20 cellular contexts compared by ENCODE assay signal in the genomic region with DNA sequence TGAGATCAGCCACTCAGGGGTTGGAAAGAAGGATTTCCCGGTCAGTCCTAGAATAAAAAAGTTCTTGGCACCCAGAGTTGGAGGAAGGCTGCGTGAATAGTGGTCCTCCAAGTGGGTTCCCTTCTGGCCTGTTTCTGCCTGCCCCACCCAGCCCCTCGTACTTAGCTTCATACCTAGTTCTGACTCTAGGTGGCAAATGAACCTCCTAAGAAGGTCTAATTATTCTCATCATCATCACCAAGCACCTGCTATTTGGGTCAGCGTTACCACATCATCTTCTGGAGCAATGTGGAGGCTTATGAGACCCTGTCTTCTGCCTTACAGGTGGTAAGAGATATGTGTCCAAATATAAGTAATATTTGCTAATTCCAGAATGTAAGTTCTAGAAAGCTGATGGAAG.
"Had no signal": no experiment of that assay in that cellular context is flagged by ENCODE, and none has a peak within 500 bp of the region (broad histone marks: within the 10 kb centered on the region; RNA-seq: fewer than 3 reads in every experiment).

No MANE protein-coding gene starts in this region.

- H3K4me1 Mint-ChIP-seq: nephron; stimulated activated naive B cell treated with anti-CD40 and anti-IgM and Interleukin-4, amounts not matched to agents 10 μg/mL and 1 μg/mL and 100 μg/mL, for 72 hours; stimulated activated naive CD8-positive, alpha-beta T cell treated with anti-CD3 and anti-CD28 coated beads, Interleukin-15, amount 100 ng/mL, for 72 hours had no signal

- H3K9me3 ChIP-seq: gastroesophageal sphincter, neutrophil, psoas muscle, sigmoid colon, testis, transverse colon had no signal

- H3K36me3 Mint-ChIP-seq: stimulated activated naive B cell treated with anti-CD40 and anti-IgM and Interleukin-4, amounts not matched to agents 10 μg/mL and 1 μg/mL and 100 μg/mL, for 72 hours had no signal

- H3K9me3 Mint-ChIP-seq: nephron; stimulated activated naive CD8-positive, alpha-beta T cell treated with anti-CD3 and anti-CD28 coated beads, Interleukin-15, amount 100 ng/mL, for 72 hours had no signal

- H3K27ac ChIP-seq: gastroesophageal sphincter, neutrophil, psoas muscle, sigmoid colon, skin epidermis, testis, transverse colon had no signal

- H3K27ac Mint-ChIP-seq: naive B cell; nephron; stimulated activated naive B cell treated with anti-CD40 and anti-IgM and Interleukin-4, amounts not matched to agents 10 μg/mL and 1 μg/mL and 100 μg/mL, for 72 hours; stimulated activated naive CD8-positive, alpha-beta T cell treated with anti-CD3 and anti-CD28 coated beads, Interleukin-15, amount 100 ng/mL, for 72 hours had no signal

- H3K4me3 ChIP-seq: dorsolateral prefrontal cortex, gastroesophageal sphincter, lung, psoas muscle, sigmoid colon, skin epidermis, testis, transverse colon had no signal

- H3K4me3 Mint-ChIP-seq: naive B cell; nephron; stimulated activated naive B cell treated with anti-CD40 and anti-IgM and Interleukin-4, amounts not matched to agents 10 μg/mL and 1 μg/mL and 100 μg/mL, for 72 hours; stimulated activated naive CD8-positive, alpha-beta T cell treated with anti-CD3 and anti-CD28 coated beads, Interleukin-15, amount 100 ng/mL, for 72 hours had no signal

- DNase-seq: cortex of kidney; dorsolateral prefrontal cortex; effector CD8-positive, alpha-beta T cell; left colon; left ventricle myocardium superior; mesenchymal stem cell; naive B cell; psoas muscle; sigmoid colon; stimulated activated CD4-positive, alpha-beta T cell treated with anti-CD3 and anti-CD28 coated beads, Interleukin-2, amount 100 ng/mL, for 24 hours; stimulated activated CD4-positive, alpha-beta T cell treated with anti-CD3 and anti-CD28 coated beads, Interleukin-4, amount 100 ng/mL, for 4 hours; stimulated activated naive B cell treated with anti-CD40 and anti-IgM and Interleukin-4, amounts not matched to agents 10 μg/mL and 1 μg/mL and 100 μg/mL, for 72 hours; stimulated activated naive CD8-positive, alpha-beta T cell treated with anti-CD3 and anti-CD28 coated beads, Interleukin-15, amount 100 ng/mL, for 72 hours; testis; transverse colon had no signal

- H3K27me3 ChIP-seq: dorsolateral prefrontal cortex, gastroesophageal sphincter, sigmoid colon, testis, transverse colon had no signal

- H3K36me3 ChIP-seq: neutrophil, transverse colon had no signal
